ENCODE assay signal across 8 cellular contexts in the genomic region with DNA sequence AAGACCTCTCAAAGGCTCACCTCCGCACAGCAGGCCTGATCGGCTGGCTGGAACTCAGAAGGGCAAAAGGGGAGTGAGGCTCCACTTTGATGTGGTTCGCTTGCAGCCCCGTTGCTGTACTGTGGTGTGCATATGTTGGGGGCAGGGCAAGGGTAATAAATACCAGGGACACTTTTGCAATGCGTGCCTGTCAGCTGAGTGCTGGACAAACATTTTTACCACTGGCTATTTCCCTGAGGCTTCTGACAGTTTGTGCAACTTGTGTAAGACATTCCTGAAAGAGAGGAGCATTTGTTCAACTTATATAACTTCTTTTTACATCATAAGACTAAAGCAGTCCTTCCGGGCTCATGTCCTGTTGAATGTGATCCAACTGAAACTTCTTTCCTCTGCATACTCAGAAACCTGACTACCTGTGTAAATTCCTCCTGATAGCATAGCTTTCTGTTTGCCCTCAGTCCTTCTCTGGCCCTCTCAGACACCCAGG.
DNase-seq lines count a peak whose midpoint lies in the region; ATAC-seq and TF ChIP-seq lines count a peak whose summit lies in the region.

No MANE protein-coding gene starts in this region.

- no peaks in the 10 kb centered on the region for H3K9me3 Mint-ChIP-seq in WTC11
- no peaks in the 10 kb centered on the region for H3K9me3 Mint-ChIP-seq in stimulated activated effector memory CD8-positive, alpha-beta T cell treated with anti-CD3 and anti-CD28 coated beads, Interleukin-12 subunit alpha, Interleukin-12 subunit beta, amount 100 ng/mL, for 72 hours

- no peak overlapping the region for H3K4me3 Mint-ChIP-seq in WTC11
- peak overlapping the region; percentile 53 for H3K4me3 Mint-ChIP-seq in stimulated activated effector memory CD8-positive, alpha-beta T cell treated with anti-CD3 and anti-CD28 coated beads, Interleukin-12 subunit alpha, Interleukin-12 subunit beta, amount 100 ng/mL, for 72 hours

- peaks cover 25% of the 10 kb centered on the region for H3K4me1 Mint-ChIP-seq in WTC11
- H3K4me1 Mint-ChIP-seq in stimulated activated effector memory CD8-positive, alpha-beta T cell treated with anti-CD3 and anti-CD28 coated beads, Interleukin-12 subunit alpha, Interleukin-12 subunit beta, amount 100 ng/mL, for 72 hours, result peaks cover 43% of the 10 kb centered on the region

- CTCF ChIA-PET in WTC11 (lab: Charles Lee), result interaction anchor here (0.7 to 1.6 kb wide), 2 partner anchors 10 to 77 kb away, joined by 3 read pairs; no protein-coding TSS in a partner anchor

- DNase-seq in NCI-H510A treated with DMSO at 0.1 percent for 48 hours (lab: John Stamatoyannopoulos, UW), result peak; percentile 52
- DNase-seq in NCI-H510A (lab: John Stamatoyannopoulos, UW), result no peak
- DNase-seq in WTC11 (ENCODE audit: low spot score), result no peak
- DNase-seq in iPS-NIHi7 (ENCODE audit: extremely low spot score), result peak; percentile 33
- no peak for DNase-seq in stimulated activated effector memory CD8-positive, alpha-beta T cell treated with anti-CD3 and anti-CD28 coated beads, Interleukin-12 subunit alpha, Interleukin-12 subunit beta, amount 100 ng/mL, for 72 hours (ENCODE audit: low spot score in 2 of 2)
- DNase-seq in HPDE6-E6E7 (ENCODE audit: extremely low spot score), result no peak
- no peak for DNase-seq in NCI-H2171 (lab: John Stamatoyannopoulos, UW)

- 0 out of 2 replicates have a peak overlapping the region, but pooled peaks have one; percentile 20 for H3K27ac Mint-ChIP-seq in WTC11
- H3K27ac Mint-ChIP-seq in stimulated activated effector memory CD8-positive, alpha-beta T cell treated with anti-CD3 and anti-CD28 coated beads, Interleukin-12 subunit alpha, Interleukin-12 subunit beta, amount 100 ng/mL, for 72 hours, result peak overlapping the region; percentile 75

- H3K36me3 Mint-ChIP-seq in WTC11, result no peaks in the 10 kb centered on the region
- H3K36me3 Mint-ChIP-seq in stimulated activated effector memory CD8-positive, alpha-beta T cell treated with anti-CD3 and anti-CD28 coated beads, Interleukin-12 subunit alpha, Interleukin-12 subunit beta, amount 100 ng/mL, for 72 hours, result no peaks in the 10 kb centered on the region

- H3K27me3 Mint-ChIP-seq in WTC11 (ENCODE audit: low read depth), result no peaks in the 10 kb centered on the region

- TF ChIP-seq CTCF in WTC11 (IDR thresholded peaks at IDR 0.05), result no peak

- POLR2A ChIA-PET in WTC11 (lab: Charles Lee), result no interaction called here

- ATAC-seq in WTC11 (peak; percentile 75), HG03565 (IDR thresholded peaks at IDR 0.05; ENCODE audit: unreplicated experiment) (no peak)
- no peak for ATAC-seq in stimulated activated effector memory CD8-positive, alpha-beta T cell treated with anti-CD3 and anti-CD28 coated beads, Interleukin-12 subunit alpha, Interleukin-12 subunit beta, amount 100 ng/mL, for 72 hours

TF ChIP-seq in WTC11, 78 proteins besides CTCF, POLR2A, EP300 and RAD21:
- TF ChIP-seq SMAD4 (CRISPR knock-in tag; IDR thresholded peaks at IDR 0.05) (no peak), GABPB1 (CRISPR knock-in tag; IDR thresholded peaks at IDR 0.05) (peak; percentile 93), TCF7 (CRISPR knock-in tag; IDR thresholded peaks at IDR 0.05; ENCODE audit: low read depth) (no peak)
TF ChIP-seq in WTC11: peak in this region for 1.

Comparison
In these comparisons a context has a peak if more than half of its experiments do, and no peak if none do; other contexts are left out.
1. DNase-seq: peak in NCI-H510A treated with DMSO at 0.1 percent for 48 hours (single experiment) and iPS-NIHi7 (single experiment); none in NCI-H510A (single experiment), WTC11 (single experiment), stimulated activated effector memory CD8-positive, alpha-beta T cell treated with anti-CD3 and anti-CD28 coated beads, Interleukin-12 subunit alpha, Interleukin-12 subunit beta, amount 100 ng/mL, for 72 hours (0 of 2), HPDE6-E6E7 (single experiment) and NCI-H2171 (single experiment).